In genomic region chr2:232451645-232452044, GRCh38 we compare ENCODE assay signal across 16 cellular contexts. TPM values are rescaled to one million over a fixed set of nuclear protein-coding genes. Genes with fewer than 3 reads are reported as not detected.
"Had no signal": no experiment of that assay in that cellular context is flagged by ENCODE, and none has a peak within 500 bp of the region (broad histone marks: within the 10 kb centered on the region; RNA-seq: fewer than 3 reads in every experiment).

No MANE protein-coding gene starts in this region.

RNA-seq across cellular contexts. Expression of gene ALPI, which starts 4.3 kb away (rescaled TPM):
- total RNA-seq: chondrocyte, dermis microvascular lymphatic vessel endothelial cell, endodermal cell, esophagus mucosa, esophagus squamous epithelium, gastrocnemius medialis, glomerular endothelial cell, heart right ventricle, left lung, left ventricle myocardium superior, lower leg skin, lung microvascular endothelial cell, mononuclear cell had no signal
- polyA plus RNA-seq: heart right ventricle had no signal

RNA-seq across cellular contexts. Expression of gene ECEL1, which starts 36.0 kb away (rescaled TPM):
- total RNA-seq: dermis microvascular lymphatic vessel endothelial cell, esophagus mucosa, glomerular endothelial cell, left colon, lung microvascular endothelial cell, mononuclear cell had no signal

RNA-seq across cellular contexts. Expression of gene ALPG, which starts 45.0 kb away (rescaled TPM):
- total RNA-seq: chondrocyte, dermis microvascular lymphatic vessel endothelial cell, endodermal cell, esophagus mucosa, esophagus squamous epithelium, gastrocnemius medialis, glomerular endothelial cell, heart right ventricle, kidney, left ventricle myocardium superior, lower leg skin, lung microvascular endothelial cell, mononuclear cell, mucosa of gallbladder had no signal
- polyA plus RNA-seq: heart right ventricle had no signal
